14 cellular contexts compared by ENCODE assay signal in genomic region chr5:139445325-139446170, GRCh38. TPM values are rescaled to one million over a fixed set of nuclear protein-coding genes. Genes with fewer than 3 reads are reported as not detected.
A peak's percentile ranks its signal among the peaks of the same experiment; 100 is the strongest.
DNase-seq lines count a peak whose midpoint lies in the region; ATAC-seq, FAIRE-seq and TF ChIP-seq lines count a peak whose summit lies in the region.
"Had no signal": no experiment of that assay in that cellular context is flagged by ENCODE, and none has a peak within 500 bp of the region (broad histone marks: within the 10 kb centered on the region; RNA-seq: fewer than 3 reads in every experiment).

No MANE protein-coding gene starts in this region.

- no peaks in the 10 kb centered on the region for H3K9me2 ChIP-seq in GM23338 (ENCODE audit: insufficient read depth)

- H3K9me3 ChIP-seq in T-helper 17 cell (ENCODE audit: control insufficient read depth, low read length, poor library complexity, severe bottlenecking) (no peaks in the 10 kb centered on the region), esophagus (ENCODE audit: control insufficient read depth in 2 of 2, insufficient read depth in 1 of 2, low read depth in 1 of 2, low read length in 1 of 2) (no peaks in the 10 kb centered on the region), kidney (ENCODE audit: control insufficient read depth in 1 of 2, low read length in 2 of 2) (no peaks in the 10 kb centered on the region), psoas muscle (no peaks in the 10 kb centered on the region)

- ATAC-seq in GM23338 (peak; percentile 44; the same call in 1 of the 3 replicates), T-helper 17 cell (no peak), psoas muscle (no peak)

- DNase-seq in GM23338 (ENCODE audit: low spot score) (no peak), T-helper 17 cell (no peak), non-pigmented ciliary epithelial cell (ENCODE audit: low read depth) (peak; percentile 63), ecto neural progenitor cell (ENCODE audit: low spot score) (no peak), kidney (no peak), psoas muscle (no peak)
- DNase-seq: activated T-cell treated with anti-CD3 and anti-CD28 coated beads, Interleukin-2, amount 50 U/mL, for 1 hour; Kasumi-1; NCI-H2081 treated with DMSO at 0.1 percent for 48 hours; stimulated activated CD4-positive, alpha-beta T cell treated with anti-CD3 and anti-CD28 coated beads, Interleukin-12 subunit alpha, Interleukin-12 subunit beta, amount 100 ng/mL, for 4 hours; stimulated activated CD8-positive, alpha-beta memory T cell treated with anti-CD3 and anti-CD28 coated beads, Interleukin-4, amount 100 ng/mL, for 48 hours had no signal

- no peaks in the 10 kb centered on the region for H4K20me1 ChIP-seq in GM23338 (replicated peaks; ENCODE audit: insufficient read depth)

- peaks cover 9% of the 10 kb centered on the region for H3K4me1 Mint-ChIP-seq in GM23338
- peaks cover 45% of the 10 kb centered on the region for H3K4me1 Mint-ChIP-seq in T-helper 17 cell

- H3K27me3 ChIP-seq in GM23338 (ENCODE audit: insufficient read depth) (no peaks in the 10 kb centered on the region), esophagus (ENCODE audit: control insufficient read depth in 1 of 2, insufficient read depth in 2 of 2, low read length in 2 of 2) (no peaks in the 10 kb centered on the region), psoas muscle (ENCODE audit: insufficient read depth in 3 of 3, low read length in 2 of 3) (no peaks in the 10 kb centered on the region)
- H3K27me3 ChIP-seq: dorsolateral prefrontal cortex had no signal

- no peak overlapping the region for H3K4me2 ChIP-seq in GM23338

- intact Hi-C loops in kidney (cut with DNase I) (no loop called here), psoas muscle (cut with DNase I) (no loop called here)

- H3K4me3 ChIP-seq in GM23338 (no peak overlapping the region), esophagus (ENCODE audit: low read depth in 1 of 2, low read length in 2 of 2) (no peak overlapping the region), kidney (ENCODE audit: low read length in 2 of 2) (no peak overlapping the region), psoas muscle (no peak overlapping the region)
- H3K4me3 ChIP-seq: dorsolateral prefrontal cortex had no signal

- H3K4me1 ChIP-seq in GM23338 (ENCODE audit: insufficient read depth) (peaks cover 5% of the 10 kb centered on the region; the same call in 1 of the 2 replicates), esophagus (ENCODE audit: control insufficient read depth in 2 of 2, insufficient read depth in 2 of 2, low read length in 1 of 2) (peaks cover 2% of the 10 kb centered on the region in 2 donors), kidney (ENCODE audit: control insufficient read depth in 1 of 2, insufficient read depth in 1 of 2, low read depth in 1 of 2, low read length in 2 of 2) (no peaks in the 10 kb centered on the region), psoas muscle (no peaks in the 10 kb centered on the region)

- FAIRE-seq in kidney (lab: Jason Lieb, UNC): no peak
- FAIRE-seq: TTC549 had no signal

- H2AFZ ChIP-seq in GM23338: peak overlapping the region; percentile 89

- no peak overlapping the region for H3K9ac ChIP-seq in kidney (ENCODE audit: low read length in 2 of 2)

- H3K9me3 Mint-ChIP-seq in GM23338: no peaks in the 10 kb centered on the region

- H3K36me3 ChIP-seq in GM23338 (ENCODE audit: insufficient read depth) (no peaks in the 10 kb centered on the region), esophagus (ENCODE audit: control insufficient read depth in 2 of 2, insufficient read depth in 2 of 2, low read length in 1 of 2) (no peaks in the 10 kb centered on the region), kidney (ENCODE audit: control insufficient read depth in 1 of 2, insufficient read depth in 2 of 2, low read length in 2 of 2) (no peaks in the 10 kb centered on the region), psoas muscle (ENCODE audit: insufficient read depth in 1 of 2, low read depth in 1 of 2) (no peaks in the 10 kb centered on the region)

- no peak overlapping the region for H3K27ac Mint-ChIP-seq in GM23338
- peak overlapping the region; percentile 89 for H3K27ac Mint-ChIP-seq in T-helper 17 cell

- H3K36me3 Mint-ChIP-seq in GM23338 (ENCODE audit: low read depth) (no peaks in the 10 kb centered on the region), T-helper 17 cell (ENCODE audit: low read depth) (peaks cover 2% of the 10 kb centered on the region)

- H3K27ac ChIP-seq in GM23338 (ENCODE audit: low read depth) (no peak overlapping the region), esophagus (ENCODE audit: low read depth in 2 of 2, low read length in 1 of 2) (peak overlapping the region; percentile 36 to 61), kidney (ENCODE audit: low read depth in 2 of 2, low read length in 2 of 2) (no peak overlapping the region), psoas muscle (no peak overlapping the region)
- H3K27ac ChIP-seq: dorsolateral prefrontal cortex had no signal

- H3K4me3 Mint-ChIP-seq in GM23338: no peak overlapping the region
- H3K4me3 Mint-ChIP-seq in T-helper 17 cell: no peak overlapping the region

- WGBS in esophagus, 2 donors: 43 to 49% methylated on average over 7 of the region's 7 CpGs
- WGBS in psoas muscle, 3 donors: 52 to 56% (median 54%) methylated on average over 7 of the region's 7 CpGs

- no peaks in the 10 kb centered on the region for H3F3A ChIP-seq in GM23338 (replicated peaks; ENCODE audit: low read depth)

- no peaks in the 10 kb centered on the region for H3K79me2 ChIP-seq in GM23338 (replicated peaks; ENCODE audit: insufficient read depth)

- TF ChIP-seq CTCF in GM23338 (conservative IDR thresholded peaks at IDR 0.05; ENCODE audit: low read depth in 2 of 2) (no peak), kidney (IDR thresholded peaks at IDR 0.05; ENCODE audit: borderline replicate concordance, extremely low read depth, insufficient read depth) (no peak), psoas muscle (IDR thresholded peaks at IDR 0.05) (no peak)

- peaks cover 5% of the 10 kb centered on the region for H3K27me3 Mint-ChIP-seq in GM23338 (ENCODE audit: insufficient read depth, low read depth, poor library complexity)
- no peaks in the 10 kb centered on the region for H3K27me3 Mint-ChIP-seq in T-helper 17 cell

TF ChIP-seq in GM23338, 12 proteins besides CTCF, POLR2A, EP300 and RAD21 (continues in another document):
- no peak for TF ChIP-seq ZNF114 (CRISPR knock-in tag; IDR thresholded peaks at IDR 0.05)

RNA-seq across cellular contexts. Expression of gene DNAJC18, which starts 6.2 kb away (rescaled TPM):
- total RNA-seq in GM23338 (2014; rRNA removed; shearing (Covaris generic)): 14.2 and 18.9 TPM in 2 replicates
- 13.4 and 15.1 TPM in 2 replicates for polyA plus RNA-seq in GM23338 (2016; fragmentation: Nextera tagmentation; extraction: Ambion mirVana)
- 1 to 10 TPM; 4.0 to 8.7 TPM for total RNA-seq in T-helper 17 cell
- 1 to 10 TPM; 2.2 to 2.4 TPM for polyA plus RNA-seq in esophagus
- total RNA-seq in kidney: 13.7 TPM
- polyA plus RNA-seq in kidney (ENCODE audit: insufficient read depth, low read depth, low replicate concordance): 3.9 TPM
- 10 to 100 TPM in 2 of 4 donors, 1 to 10 TPM in 2; 9.0 to 10.7 (median 10.2) TPM for total RNA-seq in psoas muscle
- 10 to 100 TPM in 2 of 3 donors, 1 to 10 TPM in 1; 2.6 to 14.5 (median 13.7) TPM for polyA plus RNA-seq in psoas muscle

RNA-seq across cellular contexts. Expression of gene ECSCR, which starts 17.0 kb away (rescaled TPM):
- total RNA-seq in GM23338 (2014; rRNA removed; shearing (Covaris generic)): 1.2 and 2.2 TPM in 2 replicates
- 2.5 and 2.6 TPM in 2 replicates for polyA plus RNA-seq in GM23338 (2016; fragmentation: Nextera tagmentation; extraction: Ambion mirVana)
- not detected for total RNA-seq in T-helper 17 cell
- 10 to 100 TPM in 1 of 2 donors, 1 to 10 TPM in 1; 3.1 to 11.4 TPM for polyA plus RNA-seq in esophagus
- 34.9 TPM for total RNA-seq in kidney
- polyA plus RNA-seq in kidney (ENCODE audit: insufficient read depth, low read depth, low replicate concordance): 31.9 TPM
- total RNA-seq in psoas muscle: 10 to 100 TPM in 3 of 4 donors, 1 to 10 TPM in 1; 7.9 to 16.2 (median 12.3) TPM
- 10 to 100 TPM in 2 of 3 donors, 1 to 10 TPM in 1; 7.6 to 25.4 (median 23.0) TPM for polyA plus RNA-seq in psoas muscle

RNA-seq across cellular contexts. Expression of gene SMIM33, which starts 25.3 kb away (rescaled TPM):
- total RNA-seq in GM23338 (2014; rRNA removed; shearing (Covaris generic)): not detected in 2 replicates
- polyA plus RNA-seq in GM23338 (2016; fragmentation: Nextera tagmentation; extraction: Ambion mirVana): not detected in 2 replicates
- under 1 TPM; 0.13 to 0.32 TPM for total RNA-seq in T-helper 17 cell
- polyA plus RNA-seq in esophagus: under 1 TPM in 1 of 2 donors, not detected in 1; 0.02 TPM
- 0.13 TPM for total RNA-seq in kidney
- not detected for polyA plus RNA-seq in kidney (ENCODE audit: insufficient read depth, low read depth, low replicate concordance)
- not detected for total RNA-seq in psoas muscle
- polyA plus RNA-seq in psoas muscle: not detected
- total RNA-seq: dorsolateral prefrontal cortex had no signal

RNA-seq across cellular contexts. Expression of gene STING1, which starts 37.0 kb away (rescaled TPM):
- 0.39 TPM in 1 of 2 replicates, not detected in the other for total RNA-seq in GM23338 (2014; rRNA removed; shearing (Covaris generic))
- polyA plus RNA-seq in GM23338 (2016; fragmentation: Nextera tagmentation; extraction: Ambion mirVana): 0.30 and 0.66 TPM in 2 replicates
- 100 to 1,000 TPM; 151 to 160 TPM for total RNA-seq in T-helper 17 cell
- polyA plus RNA-seq in esophagus: 10 to 100 TPM; 18.5 to 28.3 TPM
- 109 TPM for total RNA-seq in kidney
- polyA plus RNA-seq in kidney (ENCODE audit: insufficient read depth, low read depth, low replicate concordance): 29.8 TPM
- 10 to 100 TPM in 1 of 4 donors, 1 to 10 TPM in 3; 7.1 to 13.2 (median 8.4) TPM for total RNA-seq in psoas muscle
- polyA plus RNA-seq in psoas muscle: 1 to 10 TPM; 4.4 to 6.3 (median 4.8) TPM

RNA-seq across cellular contexts. Expression of gene SPATA24, which starts 41.7 kb away (rescaled TPM):
- 7.1 and 16.0 TPM in 2 replicates for total RNA-seq in GM23338 (2014; rRNA removed; shearing (Covaris generic))
- polyA plus RNA-seq in GM23338 (2016; fragmentation: Nextera tagmentation; extraction: Ambion mirVana) (20.6 and 22.4 TPM in 2 replicates), esophagus (1 to 10 TPM; 5.9 to 6.0 TPM), kidney (ENCODE audit: insufficient read depth, low read depth, low replicate concordance) (21.6 TPM), psoas muscle (10 to 100 TPM; 11.2 to 18.8 (median 18.3) TPM)
- total RNA-seq in T-helper 17 cell (1 to 10 TPM; 3.8 to 4.1 TPM), kidney (6.8 TPM), psoas muscle (10 to 100 TPM in 2 of 4 donors, 1 to 10 TPM in 2; 6.7 to 14.6 (median 10.6) TPM)

Comparison
In these comparisons a context has a peak if more than half of its experiments do, and no peak if none do; other contexts are left out.
1. H3K27ac ChIP-seq: peak in esophagus (2 of 2); none in GM23338 (single experiment), kidney (0 of 2) and psoas muscle (single experiment).